8 cellular contexts compared by ENCODE assay signal in the genomic region with DNA sequence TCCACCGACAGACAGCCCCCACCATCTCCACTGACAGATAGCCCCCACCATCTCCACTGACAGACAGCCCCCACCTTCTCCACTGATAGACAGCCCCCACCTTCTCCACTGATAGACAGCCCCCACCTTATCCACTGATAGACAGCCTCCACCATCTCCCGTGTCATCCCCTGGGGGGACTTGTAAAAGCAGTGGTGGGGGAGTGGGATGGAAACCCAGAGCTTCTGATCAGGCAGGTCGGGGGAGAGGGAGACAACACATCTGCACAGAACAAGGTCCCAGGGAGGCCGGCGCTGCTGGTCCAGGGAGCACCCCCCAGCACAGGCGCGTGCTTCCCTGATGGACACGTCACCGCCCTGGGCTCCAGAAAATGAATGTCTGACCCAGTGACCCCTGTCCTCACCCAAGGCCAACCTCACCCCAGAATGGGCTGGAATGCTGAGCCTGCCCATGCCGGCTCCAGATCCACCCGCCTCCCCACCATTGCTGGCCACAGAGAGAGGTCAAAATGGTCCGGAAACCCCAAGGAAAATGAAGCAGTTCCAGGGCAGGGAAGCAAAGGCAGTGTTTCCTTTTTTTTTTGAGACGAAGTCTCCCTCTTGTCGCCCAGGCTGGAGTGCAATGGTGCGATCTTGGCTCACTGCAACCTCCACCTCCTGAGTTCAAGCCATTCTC.
DNase-seq lines count a peak whose midpoint lies in the region; ATAC-seq, FAIRE-seq and TF ChIP-seq lines count a peak whose summit lies in the region.
"Not testable (repeated sequence)": the region's sequence is repeated elsewhere in the genome, so short reads cannot be mapped to it uniquely, and the experiment has no call there.

No MANE protein-coding gene starts in this region.

- CTCF ChIA-PET in activated naive CD4-positive, alpha-beta T cell treated with anti-CD3 and anti-CD28 coated beads for 36 hours (lab: Charles Lee): interaction anchor here (0.6 to 0.7 kb wide), 2 partner anchors 47 to 708 kb away, joined by 3 read pairs; no protein-coding TSS in a partner anchor

- TF ChIP-seq CTCF in HFFc6 (IDR thresholded peaks at IDR 0.05); WERI-Rb-1 (IDR thresholded peaks at IDR 0.05; ENCODE audit: low read depth, low read length); natural killer cell (IDR thresholded peaks at IDR 0.05): not testable (repeated sequence)

- H3K27ac ChIP-seq in WERI-Rb-1: not testable (repeated sequence)
- peak overlapping the region; percentile 71 for H3K27ac ChIP-seq in right cardiac atrium (ENCODE audit: low read length)
- peak overlapping the region; percentile 61 to 75 for H3K27ac ChIP-seq in small intestine (ENCODE audit: low read depth in 1 of 2, low read length in 1 of 2)

- H3K4me3 Mint-ChIP-seq in HFFc6: not testable (repeated sequence)
- H3K4me3 Mint-ChIP-seq in activated naive CD4-positive, alpha-beta T cell treated with anti-CD3 and anti-CD28 coated beads for 36 hours: peak overlapping the region; percentile 67
- peak overlapping the region; percentile 60 for H3K4me3 Mint-ChIP-seq in dendritic cell treated with granulocyte-macrophage colony-stimulating factor and Interleukin-4, amounts not matched to agents 40 ng/mL and 50 ng/mL, for 4 days
- H3K4me3 Mint-ChIP-seq in natural killer cell: peak overlapping the region; percentile 84

- DNase-seq in HFFc6, small intestine: not testable (repeated sequence)
- DNase-seq in WERI-Rb-1 (peak; percentile 6), right cardiac atrium (peak; percentile 45 to 64 (median 63)), natural killer cell (peak; percentile 16), ureter (ENCODE audit: low spot score) (peak; percentile 44)
- DNase-seq in activated naive CD4-positive, alpha-beta T cell treated with anti-CD3 and anti-CD28 coated beads for 36 hours: peak; percentile 4

- not testable (repeated sequence) for H3K27me3 ChIP-seq in WERI-Rb-1 (ENCODE audit: insufficient read depth, low read depth, severe bottlenecking); right cardiac atrium (ENCODE audit: control insufficient read depth, insufficient read depth); small intestine (ENCODE audit: control insufficient read depth in 2 of 2, insufficient read depth in 2 of 2, low read length in 2 of 2)

- FAIRE-seq in small intestine (lab: Jason Lieb, UNC): not testable (repeated sequence)

- ATAC-seq in right cardiac atrium: peak; percentile 2 to 3
- ATAC-seq in natural killer cell: not testable (repeated sequence)

- peaks cover 21% of the 10 kb centered on the region for H3K36me3 ChIP-seq in WERI-Rb-1
- not testable (repeated sequence) for H3K36me3 ChIP-seq in small intestine (ENCODE audit: control insufficient read depth in 2 of 2, insufficient read depth in 2 of 2, low read length in 2 of 2)

- H3K9me3 Mint-ChIP-seq in HFFc6; activated naive CD4-positive, alpha-beta T cell treated with anti-CD3 and anti-CD28 coated beads for 36 hours; dendritic cell treated with granulocyte-macrophage colony-stimulating factor and Interleukin-4, amounts not matched to agents 40 ng/mL and 50 ng/mL, for 4 days; natural killer cell: not testable (repeated sequence)

- peaks cover 26% of the 10 kb centered on the region for H3K4me1 ChIP-seq in right cardiac atrium (ENCODE audit: control insufficient read depth, insufficient read depth, low read length)
- H3K4me1 ChIP-seq in small intestine (ENCODE audit: control insufficient read depth in 2 of 2, insufficient read depth in 1 of 2, low read depth in 1 of 2, low read length in 1 of 2): not testable (repeated sequence)

- peaks cover 43% of the 10 kb centered on the region for H3K36me3 Mint-ChIP-seq in HFFc6 (ENCODE audit: low read depth)
- peaks cover 26% of the 10 kb centered on the region for H3K36me3 Mint-ChIP-seq in activated naive CD4-positive, alpha-beta T cell treated with anti-CD3 and anti-CD28 coated beads for 36 hours (ENCODE audit: low read depth)
- H3K36me3 Mint-ChIP-seq in dendritic cell treated with granulocyte-macrophage colony-stimulating factor and Interleukin-4, amounts not matched to agents 40 ng/mL and 50 ng/mL, for 4 days (ENCODE audit: low read depth): peaks cover 72% of the 10 kb centered on the region
- not testable (repeated sequence) for H3K36me3 Mint-ChIP-seq in natural killer cell

- H3K4me1 Mint-ChIP-seq in HFFc6 (ENCODE audit: low read depth): peaks cover 73% of the 10 kb centered on the region
- H3K4me1 Mint-ChIP-seq in activated naive CD4-positive, alpha-beta T cell treated with anti-CD3 and anti-CD28 coated beads for 36 hours (ENCODE audit: low read depth): peaks cover 68% of the 10 kb centered on the region
- H3K4me1 Mint-ChIP-seq in dendritic cell treated with granulocyte-macrophage colony-stimulating factor and Interleukin-4, amounts not matched to agents 40 ng/mL and 50 ng/mL, for 4 days (ENCODE audit: low read depth): peaks cover 83% of the 10 kb centered on the region
- H3K4me1 Mint-ChIP-seq in natural killer cell: peaks cover 26 to 39% of the 10 kb centered on the region in 2 donors

- H3K9me3 ChIP-seq in WERI-Rb-1 (ENCODE audit: severe bottlenecking); right cardiac atrium (ENCODE audit: control insufficient read depth, low read length); small intestine (ENCODE audit: control insufficient read depth, low read depth): not testable (repeated sequence)

- H3K27me3 Mint-ChIP-seq in HFFc6 (ENCODE audit: insufficient read depth); activated naive CD4-positive, alpha-beta T cell treated with anti-CD3 and anti-CD28 coated beads for 36 hours (ENCODE audit: low read depth); dendritic cell treated with granulocyte-macrophage colony-stimulating factor and Interleukin-4, amounts not matched to agents 40 ng/mL and 50 ng/mL, for 4 days; natural killer cell (ENCODE audit: low read depth in 2 of 2): not testable (repeated sequence)

- intact Hi-C loops in activated naive CD4-positive, alpha-beta T cell treated with anti-CD3 and anti-CD28 coated beads for 36 hours (cut with micrococcal nuclease); dendritic cell treated with granulocyte-macrophage colony-stimulating factor and Interleukin-4, amounts not matched to agents 40 ng/mL and 50 ng/mL, for 4 days (cut with micrococcal nuclease); natural killer cell (cut with micrococcal nuclease): not testable (repeated sequence)
- intact Hi-C loops in right cardiac atrium (cut with DNase I): loop anchor here in 1 of 4 donors (10.0 kb wide), 1 partner anchor 47 kb away; no protein-coding TSS in a partner anchor

- WGBS in right cardiac atrium: 64% methylated on average over 15 of the region's 15 CpGs
- WGBS in small intestine, 3 donors: 78 to 87% (median 79%) methylated on average over 14 to 15 of the region's 15 CpGs

- not testable (repeated sequence) for H3K4me3 ChIP-seq in WERI-Rb-1 (ENCODE audit: low read depth, low read length); right cardiac atrium (ENCODE audit: low read length); small intestine (ENCODE audit: low read depth in 1 of 2, low read length in 2 of 2)

- peak overlapping the region; percentile 95 for H3K27ac Mint-ChIP-seq in HFFc6
- peak overlapping the region; percentile 95 for H3K27ac Mint-ChIP-seq in activated naive CD4-positive, alpha-beta T cell treated with anti-CD3 and anti-CD28 coated beads for 36 hours
- H3K27ac Mint-ChIP-seq in dendritic cell treated with granulocyte-macrophage colony-stimulating factor and Interleukin-4, amounts not matched to agents 40 ng/mL and 50 ng/mL, for 4 days: peak overlapping the region; percentile 78
- peak overlapping the region; percentile 86 to 88 for H3K27ac Mint-ChIP-seq in natural killer cell
